In genomic region chr10:35608317-35608672, GRCh38 we compare ENCODE assay signal across 14 cellular contexts. TPM values are rescaled to one million over a fixed set of nuclear protein-coding genes. Genes with fewer than 3 reads are reported as not detected.
DNase-seq lines count a peak whose midpoint lies in the region; ATAC-seq and TF ChIP-seq lines count a peak whose summit lies in the region.
"Had no signal": no experiment of that assay in that cellular context is flagged by ENCODE, and none has a peak within 500 bp of the region (broad histone marks: within the 10 kb centered on the region; RNA-seq: fewer than 3 reads in every experiment).

No MANE protein-coding gene starts in this region.

- no peaks in the 10 kb centered on the region for H3K23me2 ChIP-seq in H9 (ENCODE audit: insufficient read length, low read depth, low read length, poor library complexity, severe bottlenecking)

- no peak overlapping the region for H3K4ac ChIP-seq in H9 (ENCODE audit: low read depth, low read length)

- no peak overlapping the region for H4K5ac ChIP-seq in H9 (ENCODE audit: insufficient read length, low read depth, low read length)

- DNase-seq in stimulated activated naive CD8-positive, alpha-beta T cell treated with anti-CD3 and anti-CD28 coated beads, Interleukin-15, amount 100 ng/mL, for 72 hours = no peak
- no peak for DNase-seq in stimulated activated naive CD8-positive, alpha-beta T cell treated with anti-CD3 and anti-CD28 coated beads, Interleukin-15, Interleukin-2, amounts not matched to agents 100 U/mL and 50 U/mL, for 24 hours
- DNase-seq in choroid plexus epithelial cell (ENCODE audit: low read depth) (no peak), osteoblast (ENCODE audit: insufficient read length, low spot score, missing footprints) (no peak), cortex of kidney (lab: John Stamatoyannopoulos, UW) (no peak), NCI-H1930 (lab: John Stamatoyannopoulos, UW) (no peak), H9 (no peak)
- DNase-seq: DND-41, NCI-H1436, nucleus accumbens had no signal

- H4K20me1 ChIP-seq in osteoblast (ENCODE audit: insufficient read depth, low read length) = no peaks in the 10 kb centered on the region
- H4K20me1 ChIP-seq in H9 (ENCODE audit: control insufficient read depth, insufficient read depth, insufficient read length) = no peaks in the 10 kb centered on the region
- H4K20me1 ChIP-seq: BLaER1 treated with 17β-estradiol and CSF1 and Interleukin-3, amounts not matched to agents 10 nM and 100 nM had no signal

- TF ChIP-seq CTCF in choroid plexus epithelial cell (conservative IDR thresholded peaks at IDR 0.05; ENCODE audit: low read depth, low read length) (no peak), osteoblast (IDR thresholded peaks at IDR 0.05; ENCODE audit: extremely low read depth, low read depth, low read length) (no peak), H9 (conservative IDR thresholded peaks at IDR 0.05) (no peak)

- H3K27ac ChIP-seq in osteoblast (ENCODE audit: low read depth, low read length) (no peak overlapping the region), H9 (ENCODE audit: insufficient read length, low read depth, low read length) (no peak overlapping the region)
- H3K27ac ChIP-seq: BLaER1 treated with 17β-estradiol and CSF1 and Interleukin-3, amounts not matched to agents 10 nM and 100 nM had no signal

- peaks cover 0 to 10% of the 10 kb centered on the region in 2 donors for H3K9me3 Mint-ChIP-seq in stimulated activated naive CD8-positive, alpha-beta T cell treated with anti-CD3 and anti-CD28 coated beads, Interleukin-15, amount 100 ng/mL, for 72 hours
- peaks cover 14 to 18% of the 10 kb centered on the region in 2 experiments for H3K9me3 Mint-ChIP-seq in H9

- H2AFZ ChIP-seq in osteoblast (ENCODE audit: low read length) = peak overlapping the region; percentile 95
- no peak overlapping the region for H2AFZ ChIP-seq in H9 (ENCODE audit: low read length)

- no CpG with 5 or more reads among the region's 19 CpGs for WGBS in H9 (ENCODE audit: extremely low coverage, insufficient read length, low lambda C conversion rate)

- H3K27ac Mint-ChIP-seq in stimulated activated naive CD8-positive, alpha-beta T cell treated with anti-CD3 and anti-CD28 coated beads, Interleukin-15, amount 100 ng/mL, for 72 hours = no peak overlapping the region
- no peak overlapping the region for H3K27ac Mint-ChIP-seq in H9

- H4K91ac ChIP-seq in H9 (ENCODE audit: insufficient read length, low read depth, low read length) = no peak overlapping the region

- H3K79me2 ChIP-seq in osteoblast (ENCODE audit: insufficient read depth, low read length) (no peaks in the 10 kb centered on the region), H9 (ENCODE audit: insufficient read depth, low read length) (no peaks in the 10 kb centered on the region)

- peaks cover 9% of the 10 kb centered on the region for H3K4me1 Mint-ChIP-seq in stimulated activated naive CD8-positive, alpha-beta T cell treated with anti-CD3 and anti-CD28 coated beads, Interleukin-15, amount 100 ng/mL, for 72 hours
- H3K4me1 Mint-ChIP-seq in H9 = peaks cover 3% of the 10 kb centered on the region in 2 experiments; a peak in 3 of 4 replicates

- ATAC-seq in stimulated activated naive CD8-positive, alpha-beta T cell treated with anti-CD3 and anti-CD28 coated beads, Interleukin-15, amount 100 ng/mL, for 72 hours = peak; percentile 53
- no peak for ATAC-seq in stimulated activated naive CD8-positive, alpha-beta T cell treated with anti-CD3 and anti-CD28 coated beads, Interleukin-15, Interleukin-2, amounts not matched to agents 100 U/mL and 50 U/mL, for 24 hours
- ATAC-seq in GM18498 (IDR thresholded peaks at IDR 0.05; ENCODE audit: unreplicated experiment) = no peak

- H3K4me1 ChIP-seq in osteoblast (ENCODE audit: insufficient read depth, low read length) = peaks cover 18% of the 10 kb centered on the region
- no peaks in the 10 kb centered on the region for H3K4me1 ChIP-seq in H9 (ENCODE audit: insufficient read depth, low read length)
- H3K4me1 ChIP-seq: BLaER1 treated with 17β-estradiol and CSF1 and Interleukin-3, amounts not matched to agents 10 nM and 100 nM had no signal

- no peak overlapping the region for H3T11ph ChIP-seq in H9 (ENCODE audit: low read length)

- H2BK20ac ChIP-seq in H9 (ENCODE audit: low read depth, low read length, poor library complexity, severe bottlenecking) = no peak overlapping the region

- H2BK5ac ChIP-seq in H9 (ENCODE audit: insufficient read length, low read length) = no peak overlapping the region

- H3K27me3 ChIP-seq in osteoblast (ENCODE audit: insufficient read depth, low read length) (peaks cover 20% of the 10 kb centered on the region), H9 (ENCODE audit: insufficient read depth, low read length) (no peaks in the 10 kb centered on the region; the same call in 1 of the 2 replicates)
- H3K27me3 ChIP-seq: BLaER1 treated with 17β-estradiol and CSF1 and Interleukin-3, amounts not matched to agents 10 nM and 100 nM had no signal

- no peak overlapping the region for H3K14ac ChIP-seq in H9 (ENCODE audit: insufficient read depth, low read length)

- H3K9me3 ChIP-seq in osteoblast (ENCODE audit: low read depth, low read length) (no peaks in the 10 kb centered on the region), H9 (ENCODE audit: control insufficient read depth, low read depth, low read length) (no peaks in the 10 kb centered on the region)

- peaks cover 76% of the 10 kb centered on the region for H3K27me3 Mint-ChIP-seq in stimulated activated naive CD8-positive, alpha-beta T cell treated with anti-CD3 and anti-CD28 coated beads, Interleukin-15, amount 100 ng/mL, for 72 hours
- H3K27me3 Mint-ChIP-seq in H9 (ENCODE audit: low read depth) = no peaks in the 10 kb centered on the region; the same call in 1 of the 2 replicates

- no peak overlapping the region for H2BK12ac ChIP-seq in H9 (ENCODE audit: insufficient read length, low read depth, low read length)

- H2BK15ac ChIP-seq in H9 (ENCODE audit: low read depth, low read length) = no peak overlapping the region

- H3K36me3 ChIP-seq in osteoblast (ENCODE audit: insufficient read depth, low read length) = no peaks in the 10 kb centered on the region
- H3K36me3 ChIP-seq: BLaER1 treated with 17β-estradiol and CSF1 and Interleukin-3, amounts not matched to agents 10 nM and 100 nM had no signal

- peak overlapping the region; percentile 61 for H3K4me3 ChIP-seq in choroid plexus epithelial cell (ENCODE audit: low read depth, low read length)
- peak overlapping the region; percentile 73 for H3K4me3 ChIP-seq in osteoblast (ENCODE audit: insufficient read depth, low read length)
- H3K4me3 ChIP-seq: BLaER1 treated with 17β-estradiol and CSF1 and Interleukin-3, amounts not matched to agents 10 nM and 100 nM had no signal

- H3K4me3 Mint-ChIP-seq in stimulated activated naive CD8-positive, alpha-beta T cell treated with anti-CD3 and anti-CD28 coated beads, Interleukin-15, amount 100 ng/mL, for 72 hours = peak overlapping the region; percentile 75 to 85
- no peak overlapping the region for H3K4me3 Mint-ChIP-seq in H9

- H3K18ac ChIP-seq in H9 (ENCODE audit: insufficient read length, low read depth, low read length) = no peak overlapping the region

- no peak overlapping the region for H3K23ac ChIP-seq in H9 (ENCODE audit: insufficient read length, low read depth, low read length)

- no peaks in the 10 kb centered on the region for H3K79me1 ChIP-seq in H9 (ENCODE audit: insufficient read depth, low read depth, low read length, poor library complexity, severe bottlenecking)

- H3K36me3 Mint-ChIP-seq in H9 (ENCODE audit: insufficient read depth in 1 of 3, low read depth in 3 of 3) = peaks cover 7 to 11% (median 11%) of the 10 kb centered on the region in 3 experiments

- H3K4me2 ChIP-seq in osteoblast (ENCODE audit: insufficient read depth, low read length) (peak overlapping the region; percentile 74), H9 (ENCODE audit: insufficient read depth, insufficient read length, low read length) (no peak overlapping the region)
- H3K4me2 ChIP-seq: BLaER1 treated with 17β-estradiol and CSF1 and Interleukin-3, amounts not matched to agents 10 nM and 100 nM had no signal

- H3K56ac ChIP-seq in H9 (ENCODE audit: insufficient read length, low read depth, low read length) = no peak overlapping the region

- no peak overlapping the region for H2AK5ac ChIP-seq in H9 (ENCODE audit: insufficient read length, low read length)

- no peak overlapping the region for H4K8ac ChIP-seq in H9 (replicated peaks; ENCODE audit: insufficient read length, low read depth, low read length)

- H2BK120ac ChIP-seq in H9 (ENCODE audit: low read depth, low read length, poor library complexity, severe bottlenecking) = no peak overlapping the region

- H3K9ac ChIP-seq in H9 (ENCODE audit: extremely low read depth, insufficient read length, low read length) = no peak overlapping the region
- H3K9ac ChIP-seq: BLaER1 treated with 17β-estradiol and CSF1 and Interleukin-3, amounts not matched to agents 10 nM and 100 nM had no signal

RNA-seq across cellular contexts. Expression of gene GJD4, which starts 3.2 kb away (rescaled TPM):
- total RNA-seq in osteoblast = under 0.01 TPM in 1 of 2 replicates, not detected in the other
- not detected in 2 replicates for total RNA-seq in H9 (2021)
- total RNA-seq: activated CD8-positive, alpha-beta memory T cell treated with anti-CD3 and anti-CD28 coated beads for 36 hours; mesenteric fat pad had no signal

RNA-seq across cellular contexts. Expression of gene FZD8, which starts 33.8 kb away (rescaled TPM):
- total RNA-seq in osteoblast (15.2 and 21.8 TPM in 2 replicates), H9 (2021) (13.8 and 15.1 TPM in 2 replicates)

Comparison
In these comparisons a context has a peak if more than half of its experiments do, and no peak if none do; other contexts are left out.
1. H3K4me3 Mint-ChIP-seq: peak in stimulated activated naive CD8-positive, alpha-beta T cell treated with anti-CD3 and anti-CD28 coated beads, Interleukin-15, amount 100 ng/mL, for 72 hours (2 of 2); none in H9 (0 of 2).